9 cellular contexts compared by ENCODE assay signal in the genomic region with DNA sequence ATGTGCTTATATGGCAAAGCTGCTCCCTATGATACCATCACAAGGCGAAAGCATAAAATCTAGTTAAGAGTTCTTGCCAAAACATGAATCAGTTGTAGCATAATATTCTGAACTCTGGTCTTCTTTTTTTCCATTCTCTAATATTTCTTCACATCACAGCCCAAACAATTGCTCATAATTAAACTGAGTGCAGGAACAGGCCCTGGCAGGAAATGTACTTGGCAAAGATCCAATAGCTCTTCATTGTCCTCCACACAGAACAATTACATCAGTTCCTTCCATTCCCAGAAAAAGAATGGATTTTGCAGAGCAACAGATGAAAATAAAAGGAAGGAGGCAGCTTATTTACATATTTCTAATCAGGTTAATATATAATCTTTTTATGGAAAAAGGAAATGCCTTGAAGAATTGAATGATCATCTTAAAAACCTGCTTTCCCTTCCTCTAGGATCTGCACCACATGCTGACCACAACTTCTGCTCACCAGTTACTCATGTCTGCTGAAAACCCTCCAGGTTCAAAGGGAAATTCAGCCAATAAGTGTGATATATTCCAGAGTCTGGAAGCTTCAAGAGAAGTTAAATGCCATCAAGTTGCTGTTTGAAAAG.
DNase-seq lines count a peak whose midpoint lies in the region; ATAC-seq and TF ChIP-seq lines count a peak whose summit lies in the region.
"Had no signal": no experiment of that assay in that cellular context is flagged by ENCODE, and none has a peak within 500 bp of the region (broad histone marks: within the 10 kb centered on the region; RNA-seq: fewer than 3 reads in every experiment).

No MANE protein-coding gene starts in this region.

- POLR2A ChIA-PET in A673 (lab: Charles Lee; ENCODE audit: low non-redundant PET), result no interaction called here

- H3K36me3 ChIP-seq in A673 (ENCODE audit: insufficient read depth, low read length, poor library complexity, severe bottlenecking), result no peaks in the 10 kb centered on the region
- H3K36me3 ChIP-seq in mucosa of descending colon (ENCODE audit: low read depth), result no peaks in the 10 kb centered on the region

- ATAC-seq in GM19035 (IDR thresholded peaks at IDR 0.05; ENCODE audit: unreplicated experiment) (peak; percentile 89), HG03442 (IDR thresholded peaks at IDR 0.05; ENCODE audit: unreplicated experiment) (peak; percentile 77), mucosa of descending colon (peak; percentile 58), HG03439 (IDR thresholded peaks at IDR 0.05; ENCODE audit: unreplicated experiment) (no peak)

- peak; percentile 91 for DNase-seq in A673 (ENCODE audit: low spot score)
- DNase-seq in NCI-H774 (lab: John Stamatoyannopoulos, UW), result peak; percentile 66
- DNase-seq in coronary artery (ENCODE audit: low spot score), result no peak
- peak in 1 of 3 donors; percentile 53 for DNase-seq in mucosa of descending colon
- DNase-seq in islet precursor cell, result no peak
- DNase-seq: DND-41 had no signal

- H3K4me3 ChIP-seq in A673 (ENCODE audit: low read depth, low read length, poor library complexity, severe bottlenecking) (no peak overlapping the region), coronary artery (peak overlapping the region; percentile 39), mucosa of descending colon (no peak overlapping the region)

- CTCF ChIA-PET in A673 (lab: Charles Lee), result interaction anchor here (1.3 to 2.0 kb wide), 2 partner anchors 222 to 224 kb away, joined by 6 to 10 read pairs; no protein-coding TSS in a partner anchor

- H3K4me1 ChIP-seq in A673 (ENCODE audit: insufficient read depth, low read length, poor library complexity, severe bottlenecking) (peaks cover 33% of the 10 kb centered on the region), mucosa of descending colon (ENCODE audit: low read depth) (peaks cover 4% of the 10 kb centered on the region)

- no TSS peak for BruUV-seq in A673 (replicated peaks; lab: Mats Ljungman, UMichigan)

- H3K27ac ChIP-seq in A673 (ENCODE audit: low read depth, low read length, poor library complexity, severe bottlenecking), result peak overlapping the region; percentile 79
- peak overlapping the region; percentile 86 to 90 for H3K27ac ChIP-seq in coronary artery

- intact Hi-C loops in A673 (cut with micrococcal nuclease; ENCODE audit: unreplicated experiment), result no loop called here
- intact Hi-C loops in mucosa of descending colon (cut with DNase I, micrococcal nuclease), result no loop called here

- no peak for TF ChIP-seq CTCF in A673 (conservative IDR thresholded peaks at IDR 0.05; ENCODE audit: low read depth, low read length)
- no peak for TF ChIP-seq CTCF in coronary artery (IDR thresholded peaks at IDR 0.05)
- no peak for TF ChIP-seq CTCF in mucosa of descending colon (IDR thresholded peaks at IDR 0.05)

- H3K9me3 ChIP-seq in A673 (ENCODE audit: low read depth, low read length, poor library complexity, severe bottlenecking), result no peaks in the 10 kb centered on the region
- no peaks in the 10 kb centered on the region for H3K9me3 ChIP-seq in mucosa of descending colon

- no peaks in the 10 kb centered on the region for H3K27me3 ChIP-seq in A673 (replicated peaks; ENCODE audit: insufficient read depth, low read depth, low read length, poor library complexity)

Comparison
In these comparisons a context has a peak if more than half of its experiments do, and no peak if none do; other contexts are left out.
1. DNase-seq: peak in A673 (single experiment) and NCI-H774 (single experiment); none in coronary artery (single experiment) and islet precursor cell (single experiment).